ENCODE assay signal across 13 cellular contexts in genomic region chr4:152510349-152511147, GRCh38. TPM values are rescaled to one million over a fixed set of nuclear protein-coding genes. Genes with fewer than 3 reads are reported as not detected.
DNase-seq lines count a peak whose midpoint lies in the region; ATAC-seq lines count a peak whose summit lies in the region.
"Had no signal": no experiment of that assay in that cellular context is flagged by ENCODE, and none has a peak within 500 bp of the region (broad histone marks: within the 10 kb centered on the region; RNA-seq: fewer than 3 reads in every experiment).

No MANE protein-coding gene starts in this region.

- CTCF ChIA-PET in activated CD4-positive, alpha-beta T cell treated with anti-CD3 and anti-CD28 coated beads for 36 hours (lab: Charles Lee): interaction anchor here (1.7 kb wide), 1 partner anchor 9 kb away, joined by 5 read pairs; no protein-coding TSS in a partner anchor

- H3K4me3 Mint-ChIP-seq in activated CD4-positive, alpha-beta T cell treated with anti-CD3 and anti-CD28 coated beads for 36 hours: peak overlapping the region; percentile 34
- H3K4me3 Mint-ChIP-seq in activated CD4-positive, alpha-beta T cell treated with anti-CD3 and anti-CD28 coated beads, Interleukin-2, amount 10 ng/mL, durations not matched to agents 24 days and 14 days: no peak overlapping the region
- H3K4me3 Mint-ChIP-seq in naive thymus-derived CD8-positive, alpha-beta T cell: peak overlapping the region in 6 of 10 donors; percentile 9 to 73 (median 15)

- H3K9me3 Mint-ChIP-seq in activated CD4-positive, alpha-beta T cell treated with anti-CD3 and anti-CD28 coated beads for 36 hours (ENCODE audit: low read depth): no peaks in the 10 kb centered on the region
- H3K9me3 Mint-ChIP-seq in activated CD4-positive, alpha-beta T cell treated with anti-CD3 and anti-CD28 coated beads, Interleukin-2, amount 10 ng/mL, durations not matched to agents 24 days and 14 days: no peaks in the 10 kb centered on the region
- H3K9me3 Mint-ChIP-seq in naive thymus-derived CD8-positive, alpha-beta T cell: no peaks in the 10 kb centered on the region

- H3K4me1 Mint-ChIP-seq in activated CD4-positive, alpha-beta T cell treated with anti-CD3 and anti-CD28 coated beads for 36 hours: peaks cover 43% of the 10 kb centered on the region
- H3K4me1 Mint-ChIP-seq in activated CD4-positive, alpha-beta T cell treated with anti-CD3 and anti-CD28 coated beads, Interleukin-2, amount 10 ng/mL, durations not matched to agents 24 days and 14 days: peaks cover 28% of the 10 kb centered on the region
- peaks cover 12 to 68% (median 39%) of the 10 kb centered on the region in 4 donors for H3K4me1 Mint-ChIP-seq in naive thymus-derived CD8-positive, alpha-beta T cell

- DNase-seq in activated CD4-positive, alpha-beta T cell treated with anti-CD3 and anti-CD28 coated beads for 36 hours: no peak
- DNase-seq in activated CD4-positive, alpha-beta T cell treated with anti-CD3 and anti-CD28 coated beads, Interleukin-2, amount 10 ng/mL, durations not matched to agents 24 days and 14 days: no peak
- no peak for DNase-seq in naive thymus-derived CD8-positive, alpha-beta T cell
- no peak for DNase-seq in NCI-H2029 treated with DMSO at 0.1 percent for 48 hours (lab: John Stamatoyannopoulos, UW)
- no peak for DNase-seq in NCI-H2081 (lab: John Stamatoyannopoulos, UW)
- DNase-seq: aorta, mesendoderm, NCI-H774, right cardiac atrium had no signal

- peak overlapping the region; percentile 2 for H3K27ac Mint-ChIP-seq in activated CD4-positive, alpha-beta T cell treated with anti-CD3 and anti-CD28 coated beads for 36 hours
- H3K27ac Mint-ChIP-seq in activated CD4-positive, alpha-beta T cell treated with anti-CD3 and anti-CD28 coated beads, Interleukin-2, amount 10 ng/mL, durations not matched to agents 24 days and 14 days: no peak overlapping the region
- H3K27ac Mint-ChIP-seq in naive thymus-derived CD8-positive, alpha-beta T cell: peak overlapping the region in 7 of 10 donors; percentile 10 to 65 (median 52)

- intact Hi-C loops in activated CD4-positive, alpha-beta T cell treated with anti-CD3 and anti-CD28 coated beads for 36 hours (cut with DNase I, micrococcal nuclease): no loop called here
- intact Hi-C loops in activated CD4-positive, alpha-beta T cell treated with anti-CD3 and anti-CD28 coated beads, Interleukin-2, amount 10 ng/mL, durations not matched to agents 24 days and 14 days (cut with micrococcal nuclease): no loop called here

- POLR2A ChIA-PET in activated CD4-positive, alpha-beta T cell treated with anti-CD3 and anti-CD28 coated beads for 36 hours (lab: Charles Lee): interaction anchor here (0.6 to 0.7 kb wide), 2 partner anchors 96 to 152 kb away, joined by 3 read pairs; no protein-coding TSS in a partner anchor
- POLR2A ChIA-PET in naive thymus-derived CD8-positive, alpha-beta T cell (lab: Charles Lee): interaction anchor here (0.6 kb wide), 1 partner anchor 21 kb away, joined by 4 read pairs; no protein-coding TSS in a partner anchor

- H3K36me3 Mint-ChIP-seq in activated CD4-positive, alpha-beta T cell treated with anti-CD3 and anti-CD28 coated beads for 36 hours (ENCODE audit: low read depth): peaks cover 2% of the 10 kb centered on the region
- peaks cover 18% of the 10 kb centered on the region for H3K36me3 Mint-ChIP-seq in activated CD4-positive, alpha-beta T cell treated with anti-CD3 and anti-CD28 coated beads, Interleukin-2, amount 10 ng/mL, durations not matched to agents 24 days and 14 days (ENCODE audit: low read depth)
- H3K36me3 Mint-ChIP-seq in naive thymus-derived CD8-positive, alpha-beta T cell: peaks cover 0 to 24% (median 9%) of the 10 kb centered on the region in 3 donors

- no peak for ATAC-seq in activated CD4-positive, alpha-beta T cell treated with anti-CD3 and anti-CD28 coated beads for 36 hours
- ATAC-seq in GM21447 (IDR thresholded peaks at IDR 0.05; ENCODE audit: unreplicated experiment) (peak; percentile 42), HG03565 (IDR thresholded peaks at IDR 0.05; ENCODE audit: unreplicated experiment) (peak; percentile 45), HG02642 (IDR thresholded peaks at IDR 0.05; ENCODE audit: poor library complexity, unreplicated experiment) (no peak)
- no peak for ATAC-seq in naive thymus-derived CD8-positive, alpha-beta T cell
- ATAC-seq: right cardiac atrium, SK-N-SH treated with all-trans-retinoic acid at 6 μM for 48 hours had no signal

- no peaks in the 10 kb centered on the region for H3K27me3 Mint-ChIP-seq in activated CD4-positive, alpha-beta T cell treated with anti-CD3 and anti-CD28 coated beads for 36 hours
- H3K27me3 Mint-ChIP-seq in activated CD4-positive, alpha-beta T cell treated with anti-CD3 and anti-CD28 coated beads, Interleukin-2, amount 10 ng/mL, durations not matched to agents 24 days and 14 days: no peaks in the 10 kb centered on the region
- H3K27me3 Mint-ChIP-seq in naive thymus-derived CD8-positive, alpha-beta T cell: no peaks in the 10 kb centered on the region

RNA-seq across cellular contexts. Expression of gene FBXW7, which starts 25.3 kb away (rescaled TPM):
- 10 to 100 TPM; 29.8 to 31.6 TPM for total RNA-seq in activated CD4-positive, alpha-beta T cell treated with anti-CD3 and anti-CD28 coated beads for 36 hours
- 42.2 and 49.1 TPM in 2 replicates for total RNA-seq in activated CD4-positive, alpha-beta T cell treated with anti-CD3 and anti-CD28 coated beads, Interleukin-2, amount 10 ng/mL, durations not matched to agents 24 days and 14 days
- total RNA-seq in naive thymus-derived CD8-positive, alpha-beta T cell: 100 to 1,000 TPM; 110 to 126 TPM
- 10 to 100 TPM; 30.0 to 41.4 (median 31.5) TPM for polyA plus RNA-seq in naive thymus-derived CD8-positive, alpha-beta T cell

Comparison
In these comparisons a context has a peak if more than half of its experiments do, and no peak if none do; other contexts are left out.
1. ATAC-seq: peak in GM21447 (single experiment) and HG03565 (single experiment); none in activated CD4-positive, alpha-beta T cell treated with anti-CD3 and anti-CD28 coated beads for 36 hours (single experiment), naive thymus-derived CD8-positive, alpha-beta T cell (0 of 2) and HG02642 (single experiment).